14 cellular contexts compared by ENCODE assay signal in genomic region chr9:136531186-136531903, GRCh38. TPM values are rescaled to one million over a fixed set of nuclear protein-coding genes. Genes with fewer than 3 reads are reported as not detected.
DNase-seq lines count a peak whose midpoint lies in the region; ATAC-seq, FAIRE-seq and TF ChIP-seq lines count a peak whose summit lies in the region.
"Had no signal": no experiment of that assay in that cellular context is flagged by ENCODE, and none has a peak within 500 bp of the region (broad histone marks: within the 10 kb centered on the region; RNA-seq: fewer than 3 reads in every experiment).

No MANE protein-coding gene starts in this region.

- peaks cover 53% of the 10 kb centered on the region for H3K4me1 Mint-ChIP-seq in stimulated activated naive CD8-positive, alpha-beta T cell treated with anti-CD3 and anti-CD28 coated beads, Interleukin-15, Interleukin-2, amounts not matched to agents 100 ng/mL and 50 ng/mL, for 24 hours (ENCODE audit: low read depth)
- peaks cover 31% of the 10 kb centered on the region in 2 donors for H3K4me1 Mint-ChIP-seq in effector memory CD8-positive, alpha-beta T cell (ENCODE audit: low read depth in 2 of 2)
- peaks cover 38 to 80% of the 10 kb centered on the region in 2 donors for H3K4me1 Mint-ChIP-seq in natural killer cell

- WGBS in HepG2 (ENCODE audit: low lambda C conversion rate) = 89% methylated on average over 20 of the region's 37 CpGs
- 82% methylated on average over 6 of the region's 37 CpGs for WGBS in right lobe of liver (ENCODE audit: insufficient coverage, low coverage, low lambda C conversion rate, missing lambda C conversion rate)

- POLR2A ChIA-PET in HepG2 (lab: Yijun Ruan, JAX) = no interaction called here

- no peaks in the 10 kb centered on the region for H3K9me3 Mint-ChIP-seq in stimulated activated naive CD8-positive, alpha-beta T cell treated with anti-CD3 and anti-CD28 coated beads, Interleukin-15, Interleukin-2, amounts not matched to agents 100 ng/mL and 50 ng/mL, for 24 hours
- H3K9me3 Mint-ChIP-seq in effector memory CD8-positive, alpha-beta T cell = no peaks in the 10 kb centered on the region
- H3K9me3 Mint-ChIP-seq in natural killer cell = no peaks in the 10 kb centered on the region

- BruUV-seq in HepG2 (replicated peaks; lab: Mats Ljungman, UMichigan) = no TSS peak

- peaks cover 8% of the 10 kb centered on the region for H3K4me1 ChIP-seq in HepG2 (ENCODE audit: insufficient read depth, low read length)
- H3K4me1 ChIP-seq in effector memory CD4-positive, alpha-beta T cell (ENCODE audit: control insufficient read depth, insufficient read depth, low read length, poor library complexity, severe bottlenecking) = peaks cover 53% of the 10 kb centered on the region
- H3K4me1 ChIP-seq in right lobe of liver = peaks cover 0 to 20% (median 4%) of the 10 kb centered on the region in 4 donors

- no peaks in the 10 kb centered on the region for H3K36me3 Mint-ChIP-seq in stimulated activated naive CD8-positive, alpha-beta T cell treated with anti-CD3 and anti-CD28 coated beads, Interleukin-15, Interleukin-2, amounts not matched to agents 100 ng/mL and 50 ng/mL, for 24 hours (ENCODE audit: low read depth)
- peaks cover 24% of the 10 kb centered on the region for H3K36me3 Mint-ChIP-seq in effector memory CD8-positive, alpha-beta T cell (ENCODE audit: insufficient read depth)
- no peaks in the 10 kb centered on the region for H3K36me3 Mint-ChIP-seq in natural killer cell

- H3K79me2 ChIP-seq in HepG2 (ENCODE audit: insufficient read depth, low read length) = no peaks in the 10 kb centered on the region

- H4K20me1 ChIP-seq in HepG2 (ENCODE audit: insufficient read depth, low read length) = no peaks in the 10 kb centered on the region

- no peaks in the 10 kb centered on the region for H3K27me3 Mint-ChIP-seq in stimulated activated naive CD8-positive, alpha-beta T cell treated with anti-CD3 and anti-CD28 coated beads, Interleukin-15, Interleukin-2, amounts not matched to agents 100 ng/mL and 50 ng/mL, for 24 hours
- H3K27me3 Mint-ChIP-seq in effector memory CD8-positive, alpha-beta T cell = no peaks in the 10 kb centered on the region
- H3K27me3 Mint-ChIP-seq in natural killer cell (ENCODE audit: low read depth in 2 of 2) = no peaks in the 10 kb centered on the region

- intact Hi-C loops in natural killer cell (cut with micrococcal nuclease) (loop anchor here (5.0 to 10.0 kb wide), 2 partner anchors 101 to 313 kb away; partner anchors contain the start of genes AJM1 and PHPT1), HepG2 (cut with micrococcal nuclease; ENCODE audit: unreplicated experiment) (no loop called here), right lobe of liver (cut with DNase I) (no loop called here)

- CTCF ChIA-PET in HepG2 (lab: Yijun Ruan, JAX; ENCODE audit: low intra/inter-chr PET ratio, low total read pairs) = no interaction called here

- no peak for TF ChIP-seq POLR2A in HepG2 (IDR thresholded peaks at IDR 0.05; ENCODE audit: insufficient read depth in 1 of 2, low read depth in 2 of 2, low read length in 2 of 2)
- no peak for TF ChIP-seq POLR2A in right lobe of liver (IDR thresholded peaks at IDR 0.05)

- 0 out of 5 replicates have a peak, but pooled peaks cover 0 to 1% of the 10 kb centered on the region in 2 experiments for H3K27me3 ChIP-seq in HepG2 (ENCODE audit: control insufficient read depth in 1 of 2, insufficient read depth in 2 of 2, low read length in 2 of 2)
- H3K27me3 ChIP-seq in effector memory CD4-positive, alpha-beta T cell (replicated peaks; ENCODE audit: control insufficient read depth, insufficient read depth, low read length, poor library complexity, severe bottlenecking) = no peaks in the 10 kb centered on the region
- H3K27me3 ChIP-seq in right lobe of liver = no peaks in the 10 kb centered on the region

- H3K27ac Mint-ChIP-seq in stimulated activated naive CD8-positive, alpha-beta T cell treated with anti-CD3 and anti-CD28 coated beads, Interleukin-15, Interleukin-2, amounts not matched to agents 100 ng/mL and 50 ng/mL, for 24 hours = no peak overlapping the region
- peak overlapping the region; percentile 72 to 79 for H3K27ac Mint-ChIP-seq in effector memory CD8-positive, alpha-beta T cell
- peak overlapping the region; percentile 88 to 90 for H3K27ac Mint-ChIP-seq in natural killer cell

- no peak for DNase-seq in stimulated activated naive CD8-positive, alpha-beta T cell treated with anti-CD3 and anti-CD28 coated beads, Interleukin-15, Interleukin-2, amounts not matched to agents 100 U/mL and 50 U/mL, for 24 hours
- no peak for DNase-seq in effector memory CD8-positive, alpha-beta T cell
- DNase-seq in natural killer cell (no peak), HepG2 (ENCODE audit: low spot score) (no peak), right lobe of liver (no peak), NCI-H2171 (lab: John Stamatoyannopoulos, UW) (no peak)
- DNase-seq in effector memory CD4-positive, alpha-beta T cell = no peak
- DNase-seq: activated CD4-positive, alpha-beta T cell treated with anti-CD3 and anti-CD28 coated beads for 4 hours; activated naive CD4-positive, alpha-beta T cell; AML-193; PC-3 had no signal

- in situ Hi-C loops in HepG2 (cut with HindIII; ENCODE audit: extremely low pct_ligation_motif_present, low pct_unique_long_range_greater_than_20kb) = no loop called here

- no peak overlapping the region for H3K4me3 ChIP-seq in HepG2 (replicated peaks in 1 of 3; ENCODE audit: insufficient read depth in 1 of 3, low read depth in 2 of 3, low read length in 3 of 3)
- no peak overlapping the region for H3K4me3 ChIP-seq in effector memory CD4-positive, alpha-beta T cell (ENCODE audit: insufficient read depth, low read depth, low read length, poor library complexity, severe bottlenecking)
- H3K4me3 ChIP-seq in right lobe of liver = no peak overlapping the region

- no peak for FAIRE-seq in HepG2 (lab: Jason Lieb, UNC)
- FAIRE-seq: GM19239, keratinocyte had no signal

- ATAC-seq in stimulated activated naive CD8-positive, alpha-beta T cell treated with anti-CD3 and anti-CD28 coated beads, Interleukin-15, Interleukin-2, amounts not matched to agents 100 U/mL and 50 U/mL, for 24 hours = no peak
- no peak for ATAC-seq in effector memory CD8-positive, alpha-beta T cell (replicated peaks)
- ATAC-seq in natural killer cell = no peak
- no peak for ATAC-seq in HepG2
- ATAC-seq in right lobe of liver = no peak
- ATAC-seq: PC-3 had no signal

- TF ChIP-seq CTCF in natural killer cell (IDR thresholded peaks at IDR 0.05) (no peak), HepG2 (CRISPR knock-in tag; IDR thresholded peaks at IDR 0.05) (no peak), right lobe of liver (IDR thresholded peaks at IDR 0.05) (no peak)

- no peak overlapping the region for H3K4me2 ChIP-seq in HepG2 (ENCODE audit: low read depth, low read length)

- TF ChIP-seq RAD21 in HepG2 (CRISPR knock-in tag; IDR thresholded peaks at IDR 0.05) = no peak

- TF ChIP-seq EP300 in HepG2 (IDR thresholded peaks at IDR 0.05; ENCODE audit: low read depth in 2 of 2, low read length in 2 of 2) (no peak), HepG2 (CRISPR knock-in tag; IDR thresholded peaks at IDR 0.05; ENCODE audit: borderline replicate concordance) (no peak)

- H3K9ac ChIP-seq in HepG2 (ENCODE audit: insufficient read depth, low read depth, low read length) = no peak overlapping the region

- H3K36me3 ChIP-seq in HepG2 (replicated peaks in 1 of 2; ENCODE audit: control insufficient read depth in 1 of 2, insufficient read depth in 2 of 2, low read length in 2 of 2) = no peaks in the 10 kb centered on the region
- H3K36me3 ChIP-seq in effector memory CD4-positive, alpha-beta T cell (ENCODE audit: control insufficient read depth, insufficient read depth, low read length) = peaks cover 6% of the 10 kb centered on the region
- peaks cover 0 to 4% (median 0%) of the 10 kb centered on the region in 4 donors for H3K36me3 ChIP-seq in right lobe of liver

- H3K9me3 ChIP-seq in HepG2 (ENCODE audit: low read length) (no peaks in the 10 kb centered on the region), right lobe of liver (no peaks in the 10 kb centered on the region)
- no peaks in the 10 kb centered on the region for H3K9me3 ChIP-seq in effector memory CD4-positive, alpha-beta T cell (ENCODE audit: control insufficient read depth, low read length)

- peak overlapping the region; percentile 53 for H3K4me3 Mint-ChIP-seq in stimulated activated naive CD8-positive, alpha-beta T cell treated with anti-CD3 and anti-CD28 coated beads, Interleukin-15, Interleukin-2, amounts not matched to agents 100 ng/mL and 50 ng/mL, for 24 hours
- H3K4me3 Mint-ChIP-seq in effector memory CD8-positive, alpha-beta T cell = peak overlapping the region in 1 of 2 donors; percentile 19
- peak overlapping the region; percentile 69 for H3K4me3 Mint-ChIP-seq in natural killer cell

- H2AFZ ChIP-seq in HepG2 (ENCODE audit: low read length) = no peak overlapping the region

- no peak overlapping the region for H3K27ac ChIP-seq in HepG2 (ENCODE audit: extremely low read length, insufficient read depth, low read length)
- H3K27ac ChIP-seq in effector memory CD4-positive, alpha-beta T cell (ENCODE audit: insufficient read depth, low read length, poor library complexity, severe bottlenecking) = no peak overlapping the region
- H3K27ac ChIP-seq in right lobe of liver = no peak overlapping the region

RNA-seq across cellular contexts. Expression of gene NOTCH1, which starts 14.5 kb away (rescaled TPM):
- total RNA-seq in natural killer cell = 100 to 1,000 TPM; 126 to 228 (median 192) TPM
- 0.22 and 0.35 TPM in 2 replicates for total RNA-seq in HepG2 (2016; rRNA removed; fragmentation: Illumina TruSeq; extraction: Trizol)
- 0.18 and 0.20 TPM in 2 replicates for total RNA-seq in HepG2 (2016; cell fraction: cytosol; rRNA removed; fragmentation: Illumina TruSeq; extraction: Trizol; ENCODE audit: low read depth)
- total RNA-seq in HepG2 (2016; cell fraction: insoluble cytoplasmic fraction; rRNA removed; fragmentation: Illumina TruSeq; extraction: Trizol) = 0.13 and 0.43 TPM in 2 replicates
- total RNA-seq in HepG2 (2016; cell fraction: membrane; rRNA removed; fragmentation: Illumina TruSeq; extraction: Trizol) = 0.17 and 0.28 TPM in 2 replicates
- 0.69 and 1.3 TPM in 2 replicates for total RNA-seq in HepG2 (2016; cell fraction: nucleus; rRNA removed; fragmentation: Illumina TruSeq; extraction: Trizol)
- 0.09 and 0.12 TPM in 2 replicates for polyA plus RNA-seq in HepG2 (2011; rRNA removed)
- 0.04 and 0.11 TPM in 2 replicates for polyA plus RNA-seq in HepG2 (2011; cell fraction: cytosol; rRNA removed)
- 0.90 and 1.1 TPM in 2 replicates for polyA plus RNA-seq in HepG2 (2011; cell fraction: nucleus; rRNA removed)
- polyA plus RNA-seq in HepG2 (2012) = 0.09 and 0.31 TPM in 2 replicates
- 0.02 TPM in 2 replicates for polyA plus RNA-seq in HepG2 (2016; cell fraction: cytosol; fragmentation: Illumina TruSeq; extraction: Trizol; ENCODE audit: low read depth)
- 0.15 and 0.22 TPM in 2 replicates for polyA plus RNA-seq in HepG2 (2016; cell fraction: insoluble cytoplasmic fraction; fragmentation: Illumina TruSeq; extraction: Trizol; ENCODE audit: low read depth)
- 0.05 and 0.13 TPM in 2 replicates for polyA plus RNA-seq in HepG2 (2016; cell fraction: membrane; fragmentation: Illumina TruSeq; extraction: Trizol; ENCODE audit: low read depth)
- 1.3 and 1.9 TPM in 2 replicates for polyA plus RNA-seq in HepG2 (2016; cell fraction: nucleus; fragmentation: Illumina TruSeq; extraction: Trizol; ENCODE audit: insufficient read depth, low read depth)
- 0.54 and 4.7 TPM in 2 replicates for polyA minus RNA-seq in HepG2 (2011; rRNA and poly(A)+ RNA removed; ENCODE audit: low replicate concordance)
- 0.44 and 0.99 TPM in 2 replicates for polyA minus RNA-seq in HepG2 (2011; cell fraction: cytosol; rRNA and poly(A)+ RNA removed)
- 0.64 and 0.75 TPM in 2 replicates for polyA minus RNA-seq in HepG2 (2011; cell fraction: nucleus; rRNA and poly(A)+ RNA removed)
- total RNA-seq in right lobe of liver = 10 to 100 TPM; 17.4 to 26.2 (median 19.3) TPM

RNA-seq across cellular contexts. Expression of gene SEC16A, which starts 48.5 kb away (rescaled TPM):
- total RNA-seq in natural killer cell (10 to 100 TPM; 84.3 to 89.0 (median 87.1) TPM), HepG2 (2016; rRNA removed; fragmentation: Illumina TruSeq; extraction: Trizol) (15.9 and 27.7 TPM in 2 replicates), right lobe of liver (100 to 1,000 TPM in 2 of 6 experiments, 10 to 100 TPM in 4; 46.9 to 108 (median 72.0) TPM)
- total RNA-seq in HepG2 (2016; cell fraction: cytosol; rRNA removed; fragmentation: Illumina TruSeq; extraction: Trizol; ENCODE audit: low read depth) = 3.9 TPM in 2 replicates
- 15.7 and 21.0 TPM in 2 replicates for total RNA-seq in HepG2 (2016; cell fraction: insoluble cytoplasmic fraction; rRNA removed; fragmentation: Illumina TruSeq; extraction: Trizol)
- 12.2 and 12.3 TPM in 2 replicates for total RNA-seq in HepG2 (2016; cell fraction: membrane; rRNA removed; fragmentation: Illumina TruSeq; extraction: Trizol)
- 25.4 and 28.9 TPM in 2 replicates for total RNA-seq in HepG2 (2016; cell fraction: nucleus; rRNA removed; fragmentation: Illumina TruSeq; extraction: Trizol)
- polyA plus RNA-seq in HepG2 (2011; rRNA removed) = 17.9 and 18.9 TPM in 2 replicates
- 12.7 and 13.2 TPM in 2 replicates for polyA plus RNA-seq in HepG2 (2011; cell fraction: cytosol; rRNA removed)
- 71.0 and 81.7 TPM in 2 replicates for polyA plus RNA-seq in HepG2 (2011; cell fraction: nucleus; rRNA removed)
- 26.1 and 28.5 TPM in 2 replicates for polyA plus RNA-seq in HepG2 (2012)
- 2.6 and 3.4 TPM in 2 replicates for polyA plus RNA-seq in HepG2 (2016; cell fraction: cytosol; fragmentation: Illumina TruSeq; extraction: Trizol; ENCODE audit: low read depth)
- polyA plus RNA-seq in HepG2 (2016; cell fraction: insoluble cytoplasmic fraction; fragmentation: Illumina TruSeq; extraction: Trizol; ENCODE audit: low read depth) = 29.5 and 38.6 TPM in 2 replicates
- polyA plus RNA-seq in HepG2 (2016; cell fraction: membrane; fragmentation: Illumina TruSeq; extraction: Trizol; ENCODE audit: low read depth) = 7.1 and 8.4 TPM in 2 replicates
- polyA plus RNA-seq in HepG2 (2016; cell fraction: nucleus; fragmentation: Illumina TruSeq; extraction: Trizol; ENCODE audit: insufficient read depth, low read depth) = 72.9 and 74.4 TPM in 2 replicates
- 29.0 and 33.5 TPM in 2 replicates for polyA minus RNA-seq in HepG2 (2011; rRNA and poly(A)+ RNA removed; ENCODE audit: low replicate concordance)
- polyA minus RNA-seq in HepG2 (2011; cell fraction: cytosol; rRNA and poly(A)+ RNA removed) = 27.1 and 28.7 TPM in 2 replicates
- polyA minus RNA-seq in HepG2 (2011; cell fraction: nucleus; rRNA and poly(A)+ RNA removed) = 24.8 and 24.9 TPM in 2 replicates

Comparison
In these comparisons a context has a peak if more than half of its experiments do, and no peak if none do; other contexts are left out.
1. RNA of gene NOTCH1, which starts 14.5 kb away (total RNA-seq): 126 to 228 TPM in natural killer cell and 17.4 to 26.2 TPM in right lobe of liver; 0.13 to 1.3 TPM in HepG2; every median in the first group is over 4 times any median in the second.